30 cellular contexts compared by ENCODE assay signal in the genomic region with DNA sequence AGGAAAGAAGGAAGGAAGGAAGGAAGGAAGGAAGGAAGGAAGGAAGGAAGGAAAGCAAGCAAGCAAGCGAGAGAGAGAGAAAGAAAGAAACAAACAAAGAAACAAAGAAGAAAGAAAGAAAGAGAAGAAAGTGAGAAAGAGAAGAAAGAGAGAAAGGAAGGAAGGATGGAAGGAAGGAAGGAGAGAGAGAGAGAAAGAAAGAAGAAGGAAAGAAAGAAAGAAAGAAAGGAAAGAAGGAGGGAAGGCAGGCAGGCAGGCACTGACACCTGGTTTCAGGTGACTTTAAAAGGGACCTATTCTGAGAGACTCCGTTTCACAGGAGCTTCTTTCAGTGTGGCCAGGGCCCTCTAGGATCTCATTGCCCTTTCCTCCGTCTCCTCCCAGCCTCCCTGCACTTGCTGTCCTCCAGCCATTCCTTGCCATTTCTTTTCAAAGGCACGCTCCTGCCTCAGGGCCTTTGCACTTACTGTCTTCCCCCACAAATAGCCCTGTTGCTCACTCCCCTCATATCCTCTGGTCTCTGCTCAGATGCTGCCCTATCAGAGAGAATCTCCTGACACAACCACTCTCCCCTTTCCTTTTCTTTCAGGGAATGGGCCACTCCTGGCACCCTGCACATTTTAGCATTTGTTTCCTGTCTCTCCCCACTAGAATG. TPM values are rescaled to one million over a fixed set of nuclear protein-coding genes. Genes with fewer than 3 reads are reported as not detected.
"Had no signal": no experiment of that assay in that cellular context is flagged by ENCODE, and none has a peak within 500 bp of the region (broad histone marks: within the 10 kb centered on the region; RNA-seq: fewer than 3 reads in every experiment).

No MANE protein-coding gene starts in this region.

- H3K27ac ChIP-seq: heart right ventricle, hepatocyte, left ventricle myocardium inferior, neutrophil, ovary, skin epidermis, suprapubic skin, thoracic aorta, tibial artery, uterus had no signal

- DNase-seq: heart right ventricle; islet precursor cell; left ventricle myocardium inferior; mesendoderm; naive B cell; natural killer cell; occipital lobe; ovary; retina; right cardiac atrium; stimulated activated CD4-positive, alpha-beta T cell treated with anti-CD3 and anti-CD28 coated beads, Interleukin-12 subunit alpha, Interleukin-12 subunit beta, amount 100 ng/mL, for 4 hours; stimulated activated CD4-positive, alpha-beta T cell treated with anti-CD3 and anti-CD28 coated beads, Interleukin-15, amount 100 ng/mL, for 24 hours; stimulated activated CD4-positive, alpha-beta T cell treated with anti-CD3 and anti-CD28 coated beads, Interleukin-2, amount 100 ng/mL, for 24 hours; stimulated activated CD4-positive, alpha-beta T cell treated with anti-CD3 and anti-CD28 coated beads, Interleukin-4, amount 100 ng/mL, for 1 hour; stimulated activated naive CD4-positive, alpha-beta T cell; tibial artery; uterus had no signal

- H3K27me3 ChIP-seq: hepatocyte, neutrophil, ovary, suprapubic skin, tibial artery, uterus had no signal

- H3K9me3 ChIP-seq: heart right ventricle, left ventricle myocardium inferior, neutrophil, ovary, suprapubic skin, thoracic aorta, tibial artery, uterus had no signal

- H3K9me3 Mint-ChIP-seq: mesothelial cell of epicardium; natural killer cell; stimulated activated naive CD8-positive, alpha-beta T cell treated with anti-CD3 and anti-CD28 coated beads, Interleukin-15, Interleukin-2, amounts not matched to agents 100 ng/mL and 50 ng/mL, for 24 hours; type B pancreatic cell had no signal

- H3K36me3 ChIP-seq: heart right ventricle, left ventricle myocardium inferior, neutrophil, ovary, suprapubic skin, thoracic aorta, tibial artery, uterus had no signal

- H3K4me3 ChIP-seq: heart right ventricle, hepatocyte, left ventricle myocardium inferior, lung, ovary, skin epidermis, suprapubic skin, thoracic aorta, tibial artery, uterus had no signal

- H3K4me1 ChIP-seq: heart right ventricle, left ventricle myocardium inferior, suprapubic skin, tibial artery, uterus had no signal

- H3K27ac Mint-ChIP-seq: mesothelial cell of epicardium; natural killer cell; progenitor cell of endocrine pancreas; stimulated activated naive CD8-positive, alpha-beta T cell treated with anti-CD3 and anti-CD28 coated beads, Interleukin-15, Interleukin-2, amounts not matched to agents 100 ng/mL and 50 ng/mL, for 24 hours; type B pancreatic cell had no signal

- ATAC-seq: heart right ventricle, natural killer cell, right cardiac atrium, sciatic nerve had no signal

- H3K4me3 Mint-ChIP-seq: mesothelial cell of epicardium; naive B cell; natural killer cell; stimulated activated naive CD8-positive, alpha-beta T cell treated with anti-CD3 and anti-CD28 coated beads, Interleukin-15, Interleukin-2, amounts not matched to agents 100 ng/mL and 50 ng/mL, for 24 hours; type B pancreatic cell had no signal

- H3K4me1 Mint-ChIP-seq: mesothelial cell of epicardium, naive B cell, natural killer cell had no signal

- H3K36me3 Mint-ChIP-seq: mesothelial cell of epicardium, naive B cell, natural killer cell, type B pancreatic cell had no signal

RNA-seq across cellular contexts. Expression of gene IL12A, which starts 31.5 kb away (rescaled TPM):
- total RNA-seq: mesothelial cell of epicardium, progenitor cell of endocrine pancreas, subcutaneous adipose tissue, thoracic aorta had no signal
- polyA plus RNA-seq: neural cell had no signal
